ENCODE assay signal across 34 cellular contexts in genomic region chr5:138435943-138436342, GRCh38.
"Had no signal": no experiment of that assay in that cellular context is flagged by ENCODE, and none has a peak within 500 bp of the region (broad histone marks: within the 10 kb centered on the region; RNA-seq: fewer than 3 reads in every experiment).

No MANE protein-coding gene starts in this region.

- H3K27me3 Mint-ChIP-seq: activated CD8-positive, alpha-beta T cell treated with anti-CD3 and anti-CD28 coated beads for 36 hours; central memory CD8-positive, alpha-beta T cell had no signal

- ATAC-seq: activated CD8-positive, alpha-beta T cell treated with anti-CD3 and anti-CD28 coated beads for 36 hours; activated naive CD4-positive, alpha-beta T cell treated with anti-CD3 and anti-CD28 coated beads, Interleukin-2, amount 50 U/mL, for 72 hours; activated T-cell treated with anti-CD3 and anti-CD28 coated beads, Interleukin-2, amount 50 U/mL, for 72 hours; activated T-helper 17 cell treated with anti-CD3 and anti-CD28 coated beads, Interleukin-2, amount 50 U/mL, for 72 hours; PC-3; SK-N-SH treated with all-trans-retinoic acid at 6 μM for 48 hours had no signal

- H3K27ac Mint-ChIP-seq: activated CD4-positive, alpha-beta T cell treated with anti-CD3 and anti-CD28 coated beads, Interleukin-2, amount 10 ng/mL, durations not matched to agents 24 days and 14 days; activated CD8-positive, alpha-beta T cell treated with anti-CD3 and anti-CD28 coated beads for 36 hours; activated naive CD4-positive, alpha-beta T cell treated with anti-CD3 and anti-CD28 coated beads, Interleukin-2, amount 50 U/mL, for 72 hours; activated T-cell treated with anti-CD3 and anti-CD28 coated beads, Interleukin-2, amount 50 U/mL, for 72 hours; activated T-helper 17 cell treated with anti-CD3 and anti-CD28 coated beads, Interleukin-2, amount 50 U/mL, for 72 hours had no signal

- H3K36me3 Mint-ChIP-seq: activated naive CD4-positive, alpha-beta T cell treated with anti-CD3 and anti-CD28 coated beads, Interleukin-2, amount 50 U/mL, for 72 hours had no signal

- DNase-seq: activated CD4-positive, alpha-beta T cell treated with anti-CD3 and anti-CD28 coated beads, Interleukin-2, amount 10 ng/mL, durations not matched to agents 24 days and 14 days; activated CD4-positive, alpha-beta T cell treated with anti-CD3 and anti-CD28 coated beads, Interleukin-2, amount 50 U/mL, for 4 hours; activated CD8-positive, alpha-beta T cell treated with anti-CD3 and anti-CD28 coated beads for 36 hours; activated effector memory CD4-positive, alpha-beta T cell treated with anti-CD3 and anti-CD28 coated beads, Interleukin-2, amount 50 U/mL, for 16 hours; activated naive CD4-positive, alpha-beta T cell; activated T-cell treated with anti-CD3 and anti-CD28 coated beads, Interleukin-2, amount 50 U/mL, for 1 hour; activated T-cell treated with anti-CD3 and anti-CD28 coated beads, Interleukin-2, amount 50 U/mL, for 72 hours; amniotic stem cell; aorta; brain microvascular endothelial cell; MM.1S; MV-4-11; NCI-H1092; NCI-H1436 treated with DMSO at 0.1 percent for 48 hours; NCI-H1694 treated with DMSO at 0.1 percent for 48 hours; NCI-H2029 treated with DMSO at 0.1 percent for 48 hours; NCI-H2107; NCI-H2171; NCI-H510A; NCI-H526; NCI-H748 treated with DMSO at 0.1 percent for 48 hours; NK-92 treated with Interleukin-12 subunit alpha and Interleukin-12 subunit beta, amount 100 ng/mL, for 24 hours; PC-3; Peyer's patch; RPMI8226; SIG-M5; T-helper 1 cell; T-helper 2 cell; T-helper 9 cell; WERI-Rb-1 had no signal

- H3K4me1 Mint-ChIP-seq: activated T-helper 17 cell treated with anti-CD3 and anti-CD28 coated beads, Interleukin-2, amount 50 U/mL, for 72 hours had no signal

- H3K9me3 Mint-ChIP-seq: activated CD4-positive, alpha-beta T cell treated with anti-CD3 and anti-CD28 coated beads, Interleukin-2, amount 10 ng/mL, durations not matched to agents 24 days and 14 days; activated CD8-positive, alpha-beta T cell treated with anti-CD3 and anti-CD28 coated beads for 36 hours; activated naive CD4-positive, alpha-beta T cell treated with anti-CD3 and anti-CD28 coated beads, Interleukin-2, amount 50 U/mL, for 72 hours; activated T-cell treated with anti-CD3 and anti-CD28 coated beads, Interleukin-2, amount 50 U/mL, for 72 hours; activated T-helper 17 cell treated with anti-CD3 and anti-CD28 coated beads, Interleukin-2, amount 50 U/mL, for 72 hours; central memory CD8-positive, alpha-beta T cell had no signal

- H3K4me3 Mint-ChIP-seq: activated CD4-positive, alpha-beta T cell treated with anti-CD3 and anti-CD28 coated beads, Interleukin-2, amount 10 ng/mL, durations not matched to agents 24 days and 14 days; activated CD8-positive, alpha-beta T cell treated with anti-CD3 and anti-CD28 coated beads for 36 hours; activated T-cell treated with anti-CD3 and anti-CD28 coated beads, Interleukin-2, amount 50 U/mL, for 72 hours; activated T-helper 17 cell treated with anti-CD3 and anti-CD28 coated beads, Interleukin-2, amount 50 U/mL, for 72 hours; central memory CD8-positive, alpha-beta T cell had no signal
